In the genomic region with DNA sequence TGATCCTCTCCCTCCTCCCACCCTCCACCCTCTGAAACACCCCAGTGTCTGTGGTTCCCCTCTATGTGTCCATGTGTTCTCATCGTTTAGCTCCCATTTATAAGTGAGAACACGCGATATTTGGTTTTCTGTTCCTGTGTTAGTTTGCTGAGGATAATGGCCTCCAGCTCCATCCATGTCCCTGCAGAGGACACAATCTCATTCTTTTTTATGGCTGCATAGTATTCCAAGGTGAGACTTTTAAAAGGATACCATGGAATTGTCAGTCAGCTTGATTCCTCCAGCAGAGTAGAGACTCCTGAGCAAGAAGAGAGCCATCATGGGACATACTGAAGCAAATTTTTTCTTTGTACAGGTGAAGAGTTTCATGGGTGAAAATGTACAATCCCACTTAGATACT, we compare ENCODE assay signal across 11 cellular contexts.
"Had no signal": no experiment of that assay in that cellular context is flagged by ENCODE, and none has a peak within 500 bp of the region (broad histone marks: within the 10 kb centered on the region; RNA-seq: fewer than 3 reads in every experiment).

No MANE protein-coding gene starts in this region.

- H3K36me3 ChIP-seq: HAP-1 had no signal

- H3K9ac ChIP-seq: GM23248 had no signal

- DNase-seq: GM23248, GOT3, H7, H9, HCEC 1CT, HFFc6 had no signal

- ATAC-seq: GM23338, HCT116 had no signal

- FAIRE-seq: H1, H54 had no signal

- H3K4me3 Mint-ChIP-seq: GM23338, H9, HFFc6 had no signal

- H3K4me1 Mint-ChIP-seq: GM23338, H9 had no signal

- H2AFZ ChIP-seq: GM23248, GM23338 had no signal

- H3K4me1 ChIP-seq: HAP-1 had no signal

- H3K9me3 ChIP-seq: HAP-1 had no signal

- H3K4me3 ChIP-seq: GM23248, GM23338, HAP-1 had no signal

- H3K27ac Mint-ChIP-seq: GM23338, H9, HFFc6 had no signal

- H3K27ac ChIP-seq: GM23248 had no signal

- H3K4me2 ChIP-seq: GM23338 had no signal

- H3K9me3 Mint-ChIP-seq: GM23338 had no signal
